8 cellular contexts compared by ENCODE assay signal in the genomic region with DNA sequence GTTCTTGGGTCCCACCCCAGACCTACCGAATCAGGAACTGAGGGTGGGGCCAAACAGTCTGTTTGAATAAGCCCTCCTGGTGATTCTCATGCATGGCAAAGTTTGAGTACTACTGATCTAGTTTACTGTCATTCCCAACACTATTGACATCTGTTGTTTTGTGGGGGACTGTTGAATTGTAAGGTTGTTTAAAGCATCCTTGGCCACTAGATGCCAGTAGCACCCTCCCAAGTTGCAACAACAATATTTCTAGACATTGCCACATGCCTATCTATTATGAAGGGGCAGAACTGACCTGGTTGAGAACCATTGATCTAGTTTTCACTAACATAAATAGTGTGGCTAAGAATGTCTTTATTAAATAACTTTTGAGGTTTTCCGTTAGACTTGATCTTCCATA. TPM values are rescaled to one million over a fixed set of nuclear protein-coding genes. Genes with fewer than 3 reads are reported as not detected.
DNase-seq lines count a peak whose midpoint lies in the region; ATAC-seq, FAIRE-seq and TF ChIP-seq lines count a peak whose summit lies in the region.

No MANE protein-coding gene starts in this region.

- no peak for TF ChIP-seq POLR2A in GM12892 (IDR thresholded peaks at IDR 0.05; ENCODE audit: low read depth, low read length)

- H3K27me3 ChIP-seq in heart right ventricle = peaks cover 0 to 5% (median 0%) of the 10 kb centered on the region in 7 donors

- FAIRE-seq in GM12892 (lab: Jason Lieb, UNC) = peak; percentile 84

- no peak overlapping the region for H3K27ac ChIP-seq in heart right ventricle

- H3K4me1 ChIP-seq in heart right ventricle = peaks cover 0 to 5% (median 0%) of the 10 kb centered on the region in 9 donors

- peak in 1 of 9 donors; percentile 9 for TF ChIP-seq CTCF in heart right ventricle (IDR thresholded peaks at IDR 0.05)

- intact Hi-C loops in heart right ventricle (cut with DNase I) = no loop called here

- H3K36me3 ChIP-seq in heart right ventricle = peaks cover 0 to 98% (median 2%) of the 10 kb centered on the region in 9 donors

- no peak overlapping the region for H3K4me3 ChIP-seq in heart right ventricle

- WGBS in heart right ventricle, 2 donors = 78 to 79% methylated on average over 2 of the region's 2 CpGs

- DNase-seq in DMS 273 (lab: John Stamatoyannopoulos, UW; ENCODE audit: unreplicated experiment) (peak; percentile 33), DMS 273 treated with DMSO at 0.1 percent for 48 hours (lab: John Stamatoyannopoulos, UW) (no peak), GM12892 (ENCODE audit: insufficient read length) (no peak), SW480 (ENCODE audit: low spot score) (peak; percentile 18), iPS-NIHi11 (ENCODE audit: low spot score) (peak; percentile 5), glomerular visceral epithelial cell (ENCODE audit: extremely low spot score) (no peak), putamen (ENCODE audit: low spot score) (no peak), heart right ventricle (no peak)

- ATAC-seq in heart right ventricle = no peak

- no peaks in the 10 kb centered on the region for H3K9me3 ChIP-seq in heart right ventricle

RNA-seq across cellular contexts. Expression of a gene that starts 15.1 kb away (rescaled TPM):
- 19.1 TPM for polyA plus RNA-seq in GM12892 (2012; ENCODE audit: missing spikeins)
- total RNA-seq in heart right ventricle = 10 to 100 TPM; 16.4 to 27.8 (median 22.5) TPM
- 10 to 100 TPM in 1 of 2 donors, 1 to 10 TPM in 1; 9.8 to 11.5 TPM for polyA plus RNA-seq in heart right ventricle

RNA-seq across cellular contexts. Expression of a gene that starts 20.3 kb away (rescaled TPM):
- 1,208 TPM for polyA plus RNA-seq in GM12892 (2012; ENCODE audit: missing spikeins)
- total RNA-seq in heart right ventricle = 100 to 1,000 TPM; 414 to 824 (median 460) TPM
- 100 to 1,000 TPM in 1 of 2 donors, 10 to 100 TPM in 1; 46.6 to 253 TPM for polyA plus RNA-seq in heart right ventricle

Comparison
In these comparisons a context has a peak if more than half of its experiments do, and no peak if none do; other contexts are left out.
1. DNase-seq: peak in DMS 273 (single experiment), SW480 (single experiment) and iPS-NIHi11 (single experiment); none in DMS 273 treated with DMSO at 0.1 percent for 48 hours (single experiment), GM12892 (single experiment), glomerular visceral epithelial cell (single experiment), putamen (single experiment) and heart right ventricle (0 of 2).